1 cellular context compared by ENCODE assay signal in the genomic region with DNA sequence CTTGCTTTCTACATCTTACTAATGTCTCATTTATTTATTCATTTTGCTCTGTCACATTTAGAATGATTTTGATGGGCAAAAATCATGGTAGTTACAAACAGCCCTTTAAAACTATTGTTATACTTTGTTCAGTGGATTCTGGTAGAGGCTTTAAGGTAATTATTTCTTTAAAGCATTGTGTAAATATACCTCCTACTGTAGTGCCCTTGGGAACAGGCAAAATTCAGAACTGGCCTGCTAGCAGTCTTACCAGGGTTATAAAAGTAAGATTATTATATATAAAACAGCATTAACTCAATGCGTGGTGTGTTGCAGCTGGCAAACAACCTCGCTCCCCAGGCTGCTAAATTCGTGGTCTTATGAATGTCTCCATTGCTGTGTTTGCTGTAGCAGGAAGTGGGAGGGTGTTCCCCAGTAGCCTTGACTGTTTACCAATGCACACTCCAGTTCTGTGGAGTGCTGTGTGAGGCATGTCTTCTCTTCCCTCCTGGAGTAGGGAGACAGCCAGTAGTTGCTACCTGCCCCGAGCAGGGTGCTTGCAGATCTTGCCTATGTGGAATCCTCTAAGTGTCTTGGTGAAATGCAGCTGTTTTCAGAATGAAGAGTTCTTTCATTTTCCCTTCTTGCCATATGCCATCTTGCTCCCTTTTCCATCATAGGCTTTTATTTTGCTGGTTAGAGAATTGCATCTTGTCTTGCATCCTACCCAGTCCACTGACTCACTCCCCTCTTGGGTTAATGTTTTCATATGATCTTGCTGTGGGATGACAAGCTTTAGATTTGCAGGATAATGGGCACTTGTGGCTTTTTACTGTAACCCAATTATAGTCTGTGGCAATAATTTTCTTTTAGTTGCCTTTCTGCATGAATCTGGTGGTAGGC.
TF ChIP-seq lines count a peak whose summit lies in the region.

No MANE protein-coding gene starts in this region.

TF ChIP-seq in IMR-90, 13 proteins besides CTCF, POLR2A, EP300 and RAD21:
- TF ChIP-seq NFE2L2 (IDR thresholded peaks at IDR 0.05; ENCODE audit: low read depth, low read length) (no peak), CHD1 (IDR thresholded peaks at IDR 0.05; ENCODE audit: low read depth, low read length) (no peak), MAFK (IDR thresholded peaks at IDR 0.05; ENCODE audit: low read depth, low read length) (no peak), MXI1 (IDR thresholded peaks at IDR 0.05; ENCODE audit: borderline replicate concordance, low read depth, low read length) (no peak), BHLHE40 (IDR thresholded peaks at IDR 0.05; ENCODE audit: low read depth, low read length) (no peak), RCOR1 (IDR thresholded peaks at IDR 0.05; ENCODE audit: insufficient replicate concordance, low read length) (no peak), SMC3 (IDR thresholded peaks at IDR 0.05; ENCODE audit: low read depth, low read length) (no peak), CEBPB (IDR thresholded peaks at IDR 0.05; ENCODE audit: low read depth, low read length) (no peak), RFX5 (IDR thresholded peaks at IDR 0.05; ENCODE audit: low read depth, low read length) (no peak), USF2 (IDR thresholded peaks at IDR 0.05; ENCODE audit: low read depth, low read length) (no peak), MAZ (IDR thresholded peaks at IDR 0.05; ENCODE audit: borderline replicate concordance, low read depth, low read length) (no peak), FOS (IDR thresholded peaks at IDR 0.05; ENCODE audit: low read depth, low read length) (no peak)
- TF ChIP-seq, protein P1, sequence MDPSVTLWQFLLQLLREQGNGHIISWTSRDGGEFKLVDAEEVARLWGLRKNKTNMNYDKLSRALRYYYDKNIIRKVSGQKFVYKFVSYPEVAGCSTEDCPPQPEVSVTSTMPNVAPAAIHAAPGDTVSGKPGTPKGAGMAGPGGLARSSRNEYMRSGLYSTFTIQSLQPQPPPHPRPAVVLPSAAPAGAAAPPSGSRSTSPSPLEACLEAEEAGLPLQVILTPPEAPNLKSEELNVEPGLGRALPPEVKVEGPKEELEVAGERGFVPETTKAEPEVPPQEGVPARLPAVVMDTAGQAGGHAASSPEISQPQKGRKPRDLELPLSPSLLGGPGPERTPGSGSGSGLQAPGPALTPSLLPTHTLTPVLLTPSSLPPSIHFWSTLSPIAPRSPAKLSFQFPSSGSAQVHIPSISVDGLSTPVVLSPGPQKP (IDR thresholded peaks at IDR 0.05; ENCODE audit: borderline replicate concordance, low read depth, low read length): no peak
